In genomic region chr2:229888031-229888430, GRCh38 we compare ENCODE assay signal across 25 cellular contexts.
"Had no signal": no experiment of that assay in that cellular context is flagged by ENCODE, and none has a peak within 500 bp of the region (broad histone marks: within the 10 kb centered on the region; RNA-seq: fewer than 3 reads in every experiment).

No MANE protein-coding gene starts in this region.

- H3K9me3 Mint-ChIP-seq: activated naive CD4-positive, alpha-beta T cell treated with anti-CD3 and anti-CD28 coated beads, Interleukin-2, amount 10 ng/mL, durations not matched to agents 7 days and 5 days; activated naive CD8-positive, alpha-beta T cell treated with anti-CD3 and anti-CD28 coated beads, Interleukin-2, amount 50 U/mL, for 24 hours; immature natural killer cell; mesothelial cell of epicardium; stimulated activated naive B cell treated with anti-CD40 and anti-IgM and Interleukin-4, amounts not matched to agents 10 μg/mL and 1 μg/mL and 100 μg/mL, for 72 hours; type B pancreatic cell had no signal

- H3K9me3 ChIP-seq: body of pancreas, left lung, sigmoid colon, thoracic aorta, vagina had no signal

- H3K4me2 ChIP-seq: hepatocyte, smooth muscle cell had no signal

- H3K36me3 Mint-ChIP-seq: immature natural killer cell, mesothelial cell of epicardium, type B pancreatic cell had no signal

- H3K36me3 ChIP-seq: sigmoid colon, vagina had no signal

- DNase-seq: activated CD4-positive, alpha-beta T cell treated with anti-CD3 and anti-CD28 coated beads for 1 hour; activated effector memory CD4-positive, alpha-beta T cell treated with Interleukin-2 at 50 U/mL for 16 hours; activated naive CD4-positive, alpha-beta T cell treated with anti-CD3 and anti-CD28 coated beads, Interleukin-2, amount 10 ng/mL, durations not matched to agents 7 days and 5 days; activated naive CD8-positive, alpha-beta T cell treated with anti-CD3 and anti-CD28 coated beads, Interleukin-2, amount 50 U/mL, for 24 hours; activated T-cell treated with anti-CD3 and anti-CD28 coated beads, Interleukin-2, amount 50 U/mL, for 1 hour; body of pancreas; dermis blood vessel endothelial cell; effector CD8-positive, alpha-beta T cell; glutamatergic neuron; immature natural killer cell; kidney glomerular epithelial cell; left lung; occipital lobe; sigmoid colon; stimulated activated CD4-positive, alpha-beta T cell treated with anti-CD3 and anti-CD28 coated beads, Interleukin-15, amount 100 ng/mL, for 24 hours; stimulated activated naive B cell treated with anti-CD40 and anti-IgM and Interleukin-4, amounts not matched to agents 10 μg/mL and 1 μg/mL and 100 μg/mL, for 72 hours; T-helper 1 cell had no signal

- H3K4me3 ChIP-seq: body of pancreas, hepatocyte, left lung, lung, sigmoid colon, smooth muscle cell, thoracic aorta, vagina had no signal

- H2AFZ ChIP-seq: hepatocyte had no signal

- H3K4me3 Mint-ChIP-seq: activated naive CD4-positive, alpha-beta T cell treated with anti-CD3 and anti-CD28 coated beads, Interleukin-2, amount 10 ng/mL, durations not matched to agents 7 days and 5 days; activated naive CD8-positive, alpha-beta T cell treated with anti-CD3 and anti-CD28 coated beads, Interleukin-2, amount 50 U/mL, for 24 hours; immature natural killer cell; mesothelial cell of epicardium; stimulated activated naive B cell treated with anti-CD40 and anti-IgM and Interleukin-4, amounts not matched to agents 10 μg/mL and 1 μg/mL and 100 μg/mL, for 72 hours; type B pancreatic cell had no signal

- H3K4me1 Mint-ChIP-seq: mesothelial cell of epicardium had no signal

- H3K27ac Mint-ChIP-seq: activated naive CD4-positive, alpha-beta T cell treated with anti-CD3 and anti-CD28 coated beads, Interleukin-2, amount 10 ng/mL, durations not matched to agents 7 days and 5 days; activated naive CD8-positive, alpha-beta T cell treated with anti-CD3 and anti-CD28 coated beads, Interleukin-2, amount 50 U/mL, for 24 hours; mesothelial cell of epicardium; stimulated activated naive B cell treated with anti-CD40 and anti-IgM and Interleukin-4, amounts not matched to agents 10 μg/mL and 1 μg/mL and 100 μg/mL, for 72 hours; type B pancreatic cell had no signal

- ATAC-seq: activated naive CD8-positive, alpha-beta T cell treated with anti-CD3 and anti-CD28 coated beads, Interleukin-2, amount 50 U/mL, for 24 hours; body of pancreas; esophagus mucosa; left lung; stimulated activated naive B cell treated with anti-CD40 and anti-IgM and Interleukin-4, amounts not matched to agents 10 μg/mL and 1 μg/mL and 100 μg/mL, for 72 hours had no signal

- H3K27ac ChIP-seq: body of pancreas, hepatocyte, left lung, sigmoid colon, thoracic aorta, vagina had no signal

- H3K27me3 Mint-ChIP-seq: activated naive CD4-positive, alpha-beta T cell treated with anti-CD3 and anti-CD28 coated beads, Interleukin-2, amount 10 ng/mL, durations not matched to agents 7 days and 5 days; activated naive CD8-positive, alpha-beta T cell treated with anti-CD3 and anti-CD28 coated beads, Interleukin-2, amount 50 U/mL, for 24 hours; stimulated activated naive B cell treated with anti-CD40 and anti-IgM and Interleukin-4, amounts not matched to agents 10 μg/mL and 1 μg/mL and 100 μg/mL, for 72 hours; type B pancreatic cell had no signal

- H3K27me3 ChIP-seq: body of pancreas, hepatocyte, left lung, sigmoid colon, vagina had no signal
